Comparison of ENCODE assay signal across 3 cellular contexts in genomic region chr4:150987204-150987603, GRCh38.
A peak's percentile ranks its signal among the peaks of the same experiment; 100 is the strongest.
TF ChIP-seq lines count a peak whose summit lies in the region.

No MANE protein-coding gene starts in this region.

TF ChIP-seq in A549, 52 proteins besides CTCF, POLR2A, EP300 and RAD21:
- no peak for TF ChIP-seq NFE2L2 (conservative IDR thresholded peaks at IDR 0.05; ENCODE audit: low read length)
- peak; percentile 66 for TF ChIP-seq MAFK (IDR thresholded peaks at IDR 0.05; ENCODE audit: partially characterized antibody)
TF ChIP-seq in A549: peak in this region for 1.

TF ChIP-seq in GM23338, 12 proteins besides CTCF, POLR2A, EP300 and RAD21:
- TF ChIP-seq JUNB (IDR thresholded peaks at IDR 0.05; ENCODE audit: unreplicated experiment) (no peak), ETS1 (IDR thresholded peaks at IDR 0.05) (no peak), REST (IDR thresholded peaks at IDR 0.05; ENCODE audit: unreplicated experiment) (no peak), POLR2AphosphoS5 (IDR thresholded peaks at IDR 0.05; ENCODE audit: low read depth) (no peak), ZNF462 (CRISPR knock-in tag; IDR thresholded peaks at IDR 0.05) (no peak), NANOG (IDR thresholded peaks at IDR 0.05; ENCODE audit: borderline replicate concordance) (no peak), ZNF331 (CRISPR knock-in tag; IDR thresholded peaks at IDR 0.05; ENCODE audit: low read depth) (no peak), ZNF114 (CRISPR knock-in tag; IDR thresholded peaks at IDR 0.05) (no peak), CREB1 (CRISPR knock-in tag; IDR thresholded peaks at IDR 0.05; ENCODE audit: low read depth) (no peak), STAT1 (IDR thresholded peaks at IDR 0.05; ENCODE audit: unreplicated experiment) (no peak), EZH2 (IDR thresholded peaks at IDR 0.05; ENCODE audit: low read depth, unreplicated experiment) (no peak), EZH2phosphoT487 (IDR thresholded peaks at IDR 0.05; ENCODE audit: unreplicated experiment) (no peak)

TF ChIP-seq in H1, 55 proteins besides CTCF, POLR2A, EP300 and RAD21:
- TF ChIP-seq USF2 (IDR thresholded peaks at IDR 0.05; ENCODE audit: low read length) (no peak), MAFK (IDR thresholded peaks at IDR 0.05; ENCODE audit: low read depth, low read length) (0 out of 2 replicates have a peak, but pooled peaks have one; percentile 15)
